ENCODE assay signal across 8 cellular contexts in genomic region chr11:65899356-65900124, GRCh38. TPM values are rescaled to one million over a fixed set of nuclear protein-coding genes. Genes with fewer than 3 reads are reported as not detected.
DNase-seq lines count a peak whose midpoint lies in the region; ATAC-seq and TF ChIP-seq lines count a peak whose summit lies in the region.

No MANE protein-coding gene starts in this region.

- H2BK15ac ChIP-seq in H9 (ENCODE audit: low read depth, low read length): no peak overlapping the region

- H3K23ac ChIP-seq in H9 (ENCODE audit: insufficient read length, low read depth, low read length): no peak overlapping the region

- no peaks in the 10 kb centered on the region; a peak in 1 of 5 replicates for H3K9me3 Mint-ChIP-seq in H9

- H3K9me3 ChIP-seq in H9 (ENCODE audit: control insufficient read depth, low read depth, low read length) (no peaks in the 10 kb centered on the region), iPS-18a (ENCODE audit: control insufficient read depth, low read depth, low read length) (no peaks in the 10 kb centered on the region), spleen (no peaks in the 10 kb centered on the region)

- H2BK5ac ChIP-seq in H9 (ENCODE audit: insufficient read length, low read length): no peak overlapping the region

- peak; percentile 67 for DNase-seq in H9
- peak; percentile 83 for DNase-seq in SW480 (ENCODE audit: low spot score)
- peak; percentile 59 for DNase-seq in amniotic epithelial cell (ENCODE audit: low read depth)
- peak; percentile 92 for DNase-seq in spleen

- H3K4me3 Mint-ChIP-seq in H9: peak overlapping the region; percentile 78 to 80

- WGBS in H9 (ENCODE audit: extremely low coverage, insufficient read length, low lambda C conversion rate): no CpG with 5 or more reads among the region's 78 CpGs
- 3 to 7% (median 4%) methylated on average over 37 to 78 of the region's 78 CpGs for WGBS in spleen, 5 donors

- H3K56ac ChIP-seq in H9 (ENCODE audit: insufficient read length, low read depth, low read length): no peak overlapping the region

- H3K4me3 ChIP-seq in iPS-18a (ENCODE audit: low read length) (peak overlapping the region; percentile 56), spleen (peak overlapping the region; percentile 38 to 70 (median 56))

- H4K91ac ChIP-seq in H9 (ENCODE audit: insufficient read length, low read depth, low read length): no peak overlapping the region

- peak overlapping the region; percentile 86 for H3K4me2 ChIP-seq in H9 (ENCODE audit: insufficient read depth, insufficient read length, low read length)

- no peak overlapping the region for H2AK5ac ChIP-seq in H9 (ENCODE audit: insufficient read length, low read length)

- H3T11ph ChIP-seq in H9 (ENCODE audit: low read length): no peak overlapping the region

- no peak overlapping the region for H2BK12ac ChIP-seq in H9 (ENCODE audit: insufficient read length, low read depth, low read length)

- no peak overlapping the region for H2BK20ac ChIP-seq in H9 (ENCODE audit: low read depth, low read length, poor library complexity, severe bottlenecking)

- intact Hi-C loops in spleen (cut with DNase I; ENCODE audit: low total_unique reads): no loop called here

- peaks cover 0 to 23% (median 0%) of the 10 kb centered on the region in 3 experiments; a peak in 2 of 7 replicates for H3K36me3 Mint-ChIP-seq in H9 (ENCODE audit: insufficient read depth in 1 of 3, low read depth in 3 of 3)

- no peak overlapping the region for H2AFZ ChIP-seq in H9 (ENCODE audit: low read length)

- H3K36me3 ChIP-seq in iPS-18a (ENCODE audit: control insufficient read depth, low read depth, low read length) (no peaks in the 10 kb centered on the region), spleen (no peaks in the 10 kb centered on the region)

- ATAC-seq in HG02970 (IDR thresholded peaks at IDR 0.05; ENCODE audit: low FRiP score, unreplicated experiment) (no peak), GM19455 (IDR thresholded peaks at IDR 0.05; ENCODE audit: unreplicated experiment) (no peak), GM21360 (IDR thresholded peaks at IDR 0.05; ENCODE audit: unreplicated experiment) (no peak)

- H3K4me1 ChIP-seq in H9 (ENCODE audit: insufficient read depth, low read length) (no peaks in the 10 kb centered on the region), iPS-18a (ENCODE audit: control insufficient read depth, low read depth, low read length) (no peaks in the 10 kb centered on the region), spleen (peaks cover 11 to 43% (median 27%) of the 10 kb centered on the region in 6 donors)

- no peak overlapping the region for H4K8ac ChIP-seq in H9 (replicated peaks; ENCODE audit: insufficient read length, low read depth, low read length)

- H3K9ac ChIP-seq in H9 (ENCODE audit: extremely low read depth, insufficient read length, low read length) (no peak overlapping the region), iPS-18a (ENCODE audit: low read length) (peak overlapping the region; percentile 36)

- peaks cover 69% of the 10 kb centered on the region for H3K27me3 Mint-ChIP-seq in H9 (ENCODE audit: low read depth)

- H3K4ac ChIP-seq in H9 (ENCODE audit: low read depth, low read length): no peak overlapping the region

- 0 out of 7 replicates have a peak overlapping the region, but pooled peaks of 1 of the 3 experiments have one; percentile 14 for H3K27ac Mint-ChIP-seq in H9

- H4K5ac ChIP-seq in H9 (ENCODE audit: insufficient read length, low read depth, low read length): no peak overlapping the region

- no peak overlapping the region for H2BK120ac ChIP-seq in H9 (ENCODE audit: low read depth, low read length, poor library complexity, severe bottlenecking)

- H3K79me2 ChIP-seq in H9 (ENCODE audit: insufficient read depth, low read length): no peaks in the 10 kb centered on the region

- peak overlapping the region; percentile 65 for H3K18ac ChIP-seq in H9 (ENCODE audit: insufficient read length, low read depth, low read length)

- peak overlapping the region; percentile 62; the same call in 1 of the 2 replicates for H3K14ac ChIP-seq in H9 (ENCODE audit: insufficient read depth, low read length)

- no peaks in the 10 kb centered on the region for H4K20me1 ChIP-seq in H9 (ENCODE audit: control insufficient read depth, insufficient read depth, insufficient read length)

- H3K23me2 ChIP-seq in H9 (ENCODE audit: insufficient read length, low read depth, low read length, poor library complexity, severe bottlenecking): peaks cover 9% of the 10 kb centered on the region

- TF ChIP-seq POLR2A in spleen (IDR thresholded peaks at IDR 0.05): no peak

- H3K27ac ChIP-seq in H9 (ENCODE audit: insufficient read length, low read depth, low read length) (no peak overlapping the region), iPS-18a (ENCODE audit: low read length) (no peak overlapping the region), spleen (peak overlapping the region in 6 of 8 donors; percentile 39 to 83 (median 67))

- no peaks in the 10 kb centered on the region for H3K79me1 ChIP-seq in H9 (ENCODE audit: insufficient read depth, low read depth, low read length, poor library complexity, severe bottlenecking)

- peaks cover 17% of the 10 kb centered on the region; the same call in 1 of the 2 replicates for H3K27me3 ChIP-seq in H9 (ENCODE audit: insufficient read depth, low read length)
- H3K27me3 ChIP-seq in iPS-18a (ENCODE audit: control insufficient read depth, insufficient read depth, low read length): peaks cover 77% of the 10 kb centered on the region
- peaks cover 0 to 30% (median 13%) of the 10 kb centered on the region in 7 donors for H3K27me3 ChIP-seq in spleen (replicated peaks in 1 of 7)

- TF ChIP-seq CTCF in H9 (conservative IDR thresholded peaks at IDR 0.05) (no peak), spleen (IDR thresholded peaks at IDR 0.05 in 8 of 11, conservative IDR thresholded peaks at IDR 0.05 in 3 of 11) (no peak)

- peaks cover 14 to 17% of the 10 kb centered on the region in 2 experiments for H3K4me1 Mint-ChIP-seq in H9

RNA-seq across cellular contexts. Expression of gene FOSL1, which starts 0.6 kb away (rescaled TPM):
- total RNA-seq in H9 (2021) (33.7 and 36.1 TPM in 2 replicates), spleen (1 to 10 TPM in 6 of 7 donors, under 1 TPM in 1; 0.42 to 5.4 (median 1.6) TPM)
- polyA plus RNA-seq in spleen: 1 to 10 TPM in 2 of 3 donors, under 1 TPM in 1; 0.59 to 1.2 (median 1.2) TPM

RNA-seq across cellular contexts. Expression of gene CCDC85B, which starts 9.1 kb away (rescaled TPM):
- total RNA-seq in H9 (2021): 23.3 and 23.4 TPM in 2 replicates
- 10 to 100 TPM; 38.7 to 61.7 (median 44.4) TPM for total RNA-seq in spleen
- polyA plus RNA-seq in spleen: 100 to 1,000 TPM in 1 of 3 donors, 10 to 100 TPM in 2; 53.9 to 131 (median 96.2) TPM

RNA-seq across cellular contexts. Expression of gene FIBP, which starts 11.3 kb away (rescaled TPM):
- total RNA-seq in H9 (2021): 86.8 and 87.0 TPM in 2 replicates
- total RNA-seq in spleen: 10 to 100 TPM; 52.3 to 79.0 (median 64.9) TPM
- 10 to 100 TPM; 61.9 to 66.3 (median 62.3) TPM for polyA plus RNA-seq in spleen

RNA-seq across cellular contexts. Expression of gene C11orf68, which starts 19.3 kb away (rescaled TPM):
- total RNA-seq in H9 (2021) (14.0 and 15.7 TPM in 2 replicates), spleen (10 to 100 TPM; 22.0 to 40.9 (median 31.7) TPM)
- polyA plus RNA-seq in spleen: 10 to 100 TPM; 34.3 to 44.9 (median 36.7) TPM

RNA-seq across cellular contexts. Expression of gene DRAP1, which starts 19.7 kb away (rescaled TPM):
- 101 and 105 TPM in 2 replicates for total RNA-seq in H9 (2021)
- 10 to 100 TPM; 58.3 to 84.2 (median 69.6) TPM for total RNA-seq in spleen
- 100 to 1,000 TPM; 116 to 123 (median 122) TPM for polyA plus RNA-seq in spleen

Comparison
In these comparisons a context has a peak if more than half of its experiments do, and no peak if none do; other contexts are left out.
1. H3K27ac ChIP-seq: peak in spleen (6 of 8); none in H9 (single experiment) and iPS-18a (single experiment).
2. Peak in every context shown above with its lines, with median percentiles within 50 percentile points of each other: DNase-seq.